In genomic region chr3:52547143-52547542, GRCh38 we compare ENCODE assay signal across 1 cellular context.
TF ChIP-seq lines count a peak whose summit lies in the region.

No MANE protein-coding gene starts in this region.

TF ChIP-seq in K562, 482 proteins besides CTCF, POLR2A, EP300 and RAD21:
- TF ChIP-seq ZNF316 (IDR thresholded peaks at IDR 0.05) (peak; percentile 44), CBFA2T3 (IDR thresholded peaks at IDR 0.05) (peak; percentile 7; the same call in 1 of the 2 replicates), ZNF253 (CRISPR knock-in tag; conservative IDR thresholded peaks at IDR 0.05) (no peak), C11orf30 (IDR thresholded peaks at IDR 0.05; ENCODE audit: low read depth) (peak; percentile 48)
